ENCODE assay signal across 12 cellular contexts in the genomic region with DNA sequence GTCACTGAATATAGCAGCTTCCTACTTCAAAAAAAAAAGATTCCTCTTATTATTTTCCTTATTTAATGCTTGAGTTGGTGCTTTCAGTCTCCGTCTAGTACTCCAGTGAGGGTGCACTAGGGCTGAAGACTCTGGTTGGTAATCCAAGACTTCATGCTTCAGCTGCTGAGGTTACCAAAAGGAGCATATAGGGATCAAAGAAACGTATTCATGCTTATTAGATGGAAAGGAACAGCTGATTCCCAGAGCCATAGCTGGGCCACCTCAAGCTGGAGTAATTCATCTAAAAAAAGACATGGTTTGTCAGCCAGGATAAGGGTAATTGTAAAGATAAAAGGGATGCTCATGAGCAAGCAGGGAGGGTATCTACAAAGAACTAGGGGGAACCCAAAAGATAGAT.
"Had no signal": no experiment of that assay in that cellular context is flagged by ENCODE, and none has a peak within 500 bp of the region (broad histone marks: within the 10 kb centered on the region; RNA-seq: fewer than 3 reads in every experiment).

No MANE protein-coding gene starts in this region.

- DNase-seq: activated B cell treated with CpG ODN at 0.5 μM for 24 hours; activated CD4-positive, alpha-beta T cell treated with anti-CD3 and anti-CD28 coated beads, Interleukin-2, amount 10 ng/mL, durations not matched to agents 24 days and 14 days; activated CD8-positive, alpha-beta T cell treated with anti-CD3 and anti-CD28 coated beads for 36 hours; activated naive CD4-positive, alpha-beta T cell treated with Interleukin-2 at 50 U/mL for 16 hours; activated naive CD8-positive, alpha-beta T cell treated with anti-CD3 and anti-CD28 coated beads, Interleukin-2, amount 10 ng/mL, durations not matched to agents 7 days and 5 days; activated T-cell treated with anti-CD3 and anti-CD28 coated beads, Interleukin-2, amount 50 U/mL, for 1 hour; amygdala; effector CD4-positive, alpha-beta T cell; natural killer cell; transverse colon had no signal

- H3K9me3 ChIP-seq: breast epithelium, gastroesophageal sphincter, transverse colon had no signal

- H3K27me3 ChIP-seq: gastroesophageal sphincter, transverse colon had no signal

- H3K36me3 ChIP-seq: breast epithelium, gastroesophageal sphincter, transverse colon had no signal

- H3K4me3 ChIP-seq: breast epithelium, gastroesophageal sphincter, transverse colon had no signal

- H3K4me1 ChIP-seq: breast epithelium, gastroesophageal sphincter, transverse colon had no signal

- H3K27ac ChIP-seq: breast epithelium, gastroesophageal sphincter, transverse colon had no signal
